In the genomic region with DNA sequence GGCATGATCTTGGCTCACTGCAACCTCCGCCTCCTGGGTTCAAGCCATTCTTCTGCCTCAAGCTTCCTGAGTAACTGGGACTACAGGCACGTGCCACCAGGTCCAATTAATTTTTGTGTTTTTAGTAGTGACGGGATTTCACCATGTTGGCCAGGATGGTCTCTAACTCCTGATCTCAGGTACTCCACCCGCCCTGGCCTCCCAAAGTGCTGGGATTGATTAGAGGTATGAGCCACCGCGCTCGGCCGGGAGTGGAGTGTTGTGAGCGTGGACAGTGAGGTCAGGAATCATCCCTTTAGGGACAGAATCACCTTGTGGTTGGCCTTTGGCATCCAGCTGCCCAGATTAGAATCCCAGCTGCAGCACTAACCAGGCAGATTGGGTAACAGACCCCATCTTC, we compare ENCODE assay signal across 22 cellular contexts. TPM values are rescaled to one million over a fixed set of nuclear protein-coding genes. Genes with fewer than 3 reads are reported as not detected.
DNase-seq lines count a peak whose midpoint lies in the region; ATAC-seq and TF ChIP-seq lines count a peak whose summit lies in the region.
"Had no signal": no experiment of that assay in that cellular context is flagged by ENCODE, and none has a peak within 500 bp of the region (broad histone marks: within the 10 kb centered on the region; RNA-seq: fewer than 3 reads in every experiment).

No MANE protein-coding gene starts in this region.

- H3K36me3 ChIP-seq in CD4-positive, CD25-positive, alpha-beta regulatory T cell (ENCODE audit: control insufficient read depth, insufficient read depth, low read length): peaks cover 4% of the 10 kb centered on the region
- peaks cover 7% of the 10 kb centered on the region; the same call in 1 of the 2 replicates for H3K36me3 ChIP-seq in GM23338 (ENCODE audit: insufficient read depth)
- peaks cover 0 to 48% (median 23%) of the 10 kb centered on the region in 6 donors for H3K36me3 ChIP-seq in spleen

- H4K20me1 ChIP-seq in GM23338 (replicated peaks; ENCODE audit: insufficient read depth): peaks cover 10% of the 10 kb centered on the region

- no peak overlapping the region for H2AFZ ChIP-seq in GM23338

- no peaks in the 10 kb centered on the region for H3K79me2 ChIP-seq in GM23338 (replicated peaks; ENCODE audit: insufficient read depth)

- H3K4me3 ChIP-seq in CD4-positive, CD25-positive, alpha-beta regulatory T cell (ENCODE audit: low read depth, low read length): no peak overlapping the region
- no peak overlapping the region for H3K4me3 ChIP-seq in GM23338
- no peak overlapping the region for H3K4me3 ChIP-seq in spleen
- H3K4me3 ChIP-seq: HAP-1, Peyer's patch had no signal

- peaks cover 4% of the 10 kb centered on the region for H3K36me3 Mint-ChIP-seq in CD4-positive, CD25-positive, alpha-beta regulatory T cell
- H3K36me3 Mint-ChIP-seq in GM23338 (ENCODE audit: low read depth) (peaks cover 28% of the 10 kb centered on the region), brain (peaks cover 36% of the 10 kb centered on the region), neural crest cell (ENCODE audit: low read depth) (peaks cover 6% of the 10 kb centered on the region)
- H3K36me3 Mint-ChIP-seq in stimulated activated memory B cell treated with anti-CD40 and anti-IgM and Interleukin-4, amounts not matched to agents 10 μg/mL and 1 μg/mL and 100 μg/mL, for 72 hours: peaks cover 23% of the 10 kb centered on the region
- H3K36me3 Mint-ChIP-seq: IgD-negative memory B cell had no signal

- no peak for DNase-seq in CD4-positive, CD25-positive, alpha-beta regulatory T cell
- DNase-seq in GM23338 (ENCODE audit: low spot score) (no peak), neural crest cell (ENCODE audit: low read depth, low spot score) (no peak), spleen (no peak), NCI-H345 treated with DMSO at 0.1 percent for 48 hours (lab: John Stamatoyannopoulos, UW; ENCODE audit: unreplicated experiment) (no peak), 8988T (no peak)
- DNase-seq: AML-193; GDM1; Karpas-422; NCI-H1417 treated with DMSO at 0.1 percent for 48 hours; NCI-H2029 treated with DMSO at 0.1 percent for 48 hours; NCI-H2171 treated with DMSO at 0.1 percent for 48 hours; NCI-H510A; NCI-H748 treated with DMSO at 0.1 percent for 48 hours; NK-92 treated with Interleukin-12 subunit alpha and Interleukin-12 subunit beta, amount 100 ng/mL, for 24 hours; Peyer's patch had no signal

- no peak for TF ChIP-seq POLR2A in spleen (IDR thresholded peaks at IDR 0.05)

- peaks cover 0 to 2% (median 0%) of the 10 kb centered on the region in 4 donors for H3K4me1 Mint-ChIP-seq in CD4-positive, CD25-positive, alpha-beta regulatory T cell
- H3K4me1 Mint-ChIP-seq in GM23338 (peaks cover 7% of the 10 kb centered on the region), brain (peaks cover 13% of the 10 kb centered on the region), neural crest cell (peaks cover under 1% of the 10 kb centered on the region)
- no peaks in the 10 kb centered on the region for H3K4me1 Mint-ChIP-seq in stimulated activated memory B cell treated with anti-CD40 and anti-IgM and Interleukin-4, amounts not matched to agents 10 μg/mL and 1 μg/mL and 100 μg/mL, for 72 hours
- H3K4me1 Mint-ChIP-seq: CD14-positive monocyte had no signal

- H3K4me3 Mint-ChIP-seq in CD4-positive, CD25-positive, alpha-beta regulatory T cell: no peak overlapping the region
- H3K4me3 Mint-ChIP-seq in GM23338 (no peak overlapping the region; the same call in 2 of the 3 replicates), brain (no peak overlapping the region), neural crest cell (peak overlapping the region; percentile 9)
- H3K4me3 Mint-ChIP-seq in stimulated activated memory B cell treated with anti-CD40 and anti-IgM and Interleukin-4, amounts not matched to agents 10 μg/mL and 1 μg/mL and 100 μg/mL, for 72 hours: no peak overlapping the region
- H3K4me3 Mint-ChIP-seq: CD14-positive monocyte, IgD-negative memory B cell had no signal

- intact Hi-C loops in spleen (cut with DNase I; ENCODE audit: low total_unique reads): no loop called here

- no peaks in the 10 kb centered on the region for H3K4me1 ChIP-seq in CD4-positive, CD25-positive, alpha-beta regulatory T cell (ENCODE audit: control insufficient read depth, insufficient read depth, low read length, poor library complexity, severe bottlenecking)
- H3K4me1 ChIP-seq in GM23338 (ENCODE audit: insufficient read depth) (peaks cover 5% of the 10 kb centered on the region; the same call in 1 of the 2 replicates), spleen (peaks cover 0 to 40% (median 9%) of the 10 kb centered on the region in 6 donors)
- H3K4me1 ChIP-seq: HAP-1 had no signal

- H3K27me3 ChIP-seq in CD4-positive, CD25-positive, alpha-beta regulatory T cell (ENCODE audit: control insufficient read depth, insufficient read depth, low read length): no peaks in the 10 kb centered on the region
- no peaks in the 10 kb centered on the region for H3K27me3 ChIP-seq in GM23338 (ENCODE audit: insufficient read depth)
- H3K27me3 ChIP-seq in spleen (replicated peaks in 1 of 7): no peaks in the 10 kb centered on the region
- H3K27me3 ChIP-seq: Peyer's patch had no signal

- no peak for ATAC-seq in CD4-positive, CD25-positive, alpha-beta regulatory T cell (ENCODE audit: low read depth in 2 of 2)
- no peak for ATAC-seq in GM23338
- no peak for ATAC-seq in stimulated activated memory B cell treated with anti-CD40 and anti-IgM and Interleukin-4, amounts not matched to agents 10 μg/mL and 1 μg/mL and 100 μg/mL, for 72 hours
- ATAC-seq: Right ventricle myocardium inferior had no signal

- H3K27ac Mint-ChIP-seq in CD4-positive, CD25-positive, alpha-beta regulatory T cell: peak overlapping the region in 2 of 3 donors; percentile 31 to 69
- H3K27ac Mint-ChIP-seq in GM23338 (no peak overlapping the region), brain (peak overlapping the region in 3 of 5 experiments; percentile 39 to 85 (median 51)), neural crest cell (ENCODE audit: unreplicated experiment) (no peak overlapping the region)
- H3K27ac Mint-ChIP-seq in stimulated activated memory B cell treated with anti-CD40 and anti-IgM and Interleukin-4, amounts not matched to agents 10 μg/mL and 1 μg/mL and 100 μg/mL, for 72 hours: no peak overlapping the region
- H3K27ac Mint-ChIP-seq: IgD-negative memory B cell had no signal

- TF ChIP-seq CTCF in GM23338 (conservative IDR thresholded peaks at IDR 0.05; ENCODE audit: low read depth in 2 of 2) (no peak), brain (conservative IDR thresholded peaks at IDR 0.05) (no peak), neural crest cell (conservative IDR thresholded peaks at IDR 0.05) (no peak), spleen (IDR thresholded peaks at IDR 0.05 in 8 of 11, conservative IDR thresholded peaks at IDR 0.05 in 3 of 11) (no peak)

- peaks cover 0 to 1% (median 0%) of the 10 kb centered on the region in 7 donors for H3K9me3 Mint-ChIP-seq in CD4-positive, CD25-positive, alpha-beta regulatory T cell
- H3K9me3 Mint-ChIP-seq in GM23338: no peaks in the 10 kb centered on the region; the same call in 2 of the 3 replicates
- H3K9me3 Mint-ChIP-seq in brain: no peaks in the 10 kb centered on the region
- no peaks in the 10 kb centered on the region for H3K9me3 Mint-ChIP-seq in neural crest cell
- H3K9me3 Mint-ChIP-seq in stimulated activated memory B cell treated with anti-CD40 and anti-IgM and Interleukin-4, amounts not matched to agents 10 μg/mL and 1 μg/mL and 100 μg/mL, for 72 hours: no peaks in the 10 kb centered on the region
- H3K9me3 Mint-ChIP-seq: IgD-negative memory B cell had no signal

- H3F3A ChIP-seq in GM23338 (replicated peaks; ENCODE audit: low read depth): peaks cover 31% of the 10 kb centered on the region

- H3K9me3 ChIP-seq in CD4-positive, CD25-positive, alpha-beta regulatory T cell (ENCODE audit: control insufficient read depth in 2 of 2, low read length in 2 of 2): no peaks in the 10 kb centered on the region
- no peaks in the 10 kb centered on the region for H3K9me3 ChIP-seq in spleen
- H3K9me3 ChIP-seq: HAP-1, Peyer's patch had no signal

- H3K27me3 Mint-ChIP-seq in CD4-positive, CD25-positive, alpha-beta regulatory T cell: no peaks in the 10 kb centered on the region
- H3K27me3 Mint-ChIP-seq in GM23338 (ENCODE audit: insufficient read depth, low read depth, poor library complexity): peaks cover 14% of the 10 kb centered on the region
- H3K27me3 Mint-ChIP-seq in brain: peaks cover 3% of the 10 kb centered on the region
- H3K27me3 Mint-ChIP-seq in neural crest cell (ENCODE audit: low read depth): peaks cover 2% of the 10 kb centered on the region
- no peaks in the 10 kb centered on the region for H3K27me3 Mint-ChIP-seq in stimulated activated memory B cell treated with anti-CD40 and anti-IgM and Interleukin-4, amounts not matched to agents 10 μg/mL and 1 μg/mL and 100 μg/mL, for 72 hours
- H3K27me3 Mint-ChIP-seq: IgD-negative memory B cell had no signal

- no peak overlapping the region for H3K27ac ChIP-seq in CD4-positive, CD25-positive, alpha-beta regulatory T cell (ENCODE audit: insufficient read depth, low read length, poor library complexity, severe bottlenecking)
- H3K27ac ChIP-seq in GM23338 (ENCODE audit: low read depth) (0 out of 2 replicates have a peak overlapping the region, but pooled peaks have one; percentile 39), spleen (peak overlapping the region in 2 of 8 donors; percentile 3 to 8)
- H3K27ac ChIP-seq: Peyer's patch had no signal

- WGBS in spleen, 5 donors: 92 to 96% (median 94%) methylated on average over 9 of the region's 9 CpGs

- no peaks in the 10 kb centered on the region for H3K9me2 ChIP-seq in GM23338 (ENCODE audit: insufficient read depth)

- H3K4me2 ChIP-seq in GM23338: no peak overlapping the region

RNA-seq across cellular contexts. Expression of a gene that starts 10.3 kb away (rescaled TPM):
- total RNA-seq in CD4-positive, CD25-positive, alpha-beta regulatory T cell: 4.6 TPM
- polyA plus RNA-seq in CD4-positive, CD25-positive, alpha-beta regulatory T cell: 10 to 100 TPM; 17.7 to 22.1 (median 19.8) TPM
- 6.1 and 9.3 TPM in 2 replicates for total RNA-seq in GM23338 (2014; rRNA removed; shearing (Covaris generic))
- polyA plus RNA-seq in GM23338 (2016; fragmentation: Nextera tagmentation; extraction: Ambion mirVana) (30.0 and 31.0 TPM in 2 replicates), brain (ENCODE audit: insufficient read depth, low read depth, low replicate concordance) (18.8 TPM), spleen (100 to 1,000 TPM in 1 of 3 donors, 10 to 100 TPM in 2; 66.5 to 106 (median 98.2) TPM)
- total RNA-seq in neural crest cell (1.2 and 2.3 TPM in 2 replicates), spleen (10 to 100 TPM; 30.9 to 57.6 (median 44.4) TPM)

RNA-seq across cellular contexts. Expression of a gene that starts 12.3 kb away (rescaled TPM):
- total RNA-seq in CD4-positive, CD25-positive, alpha-beta regulatory T cell: 47.4 TPM
- under 1 TPM in 3 of 4 donors, not detected in 1; 0.53 to 0.88 (median 0.75) TPM for polyA plus RNA-seq in CD4-positive, CD25-positive, alpha-beta regulatory T cell
- 47.0 and 53.7 TPM in 2 replicates for total RNA-seq in GM23338 (2014; rRNA removed; shearing (Covaris generic))
- 19.7 and 20.2 TPM in 2 replicates for polyA plus RNA-seq in GM23338 (2016; fragmentation: Nextera tagmentation; extraction: Ambion mirVana)
- polyA plus RNA-seq in brain (ENCODE audit: insufficient read depth, low read depth, low replicate concordance): 67.3 TPM
- 89.6 and 91.9 TPM in 2 replicates for total RNA-seq in neural crest cell
- 10 to 100 TPM; 21.9 to 66.2 (median 57.0) TPM for total RNA-seq in spleen
- 10 to 100 TPM in 1 of 3 donors, 1 to 10 TPM in 2; 7.5 to 21.3 (median 7.6) TPM for polyA plus RNA-seq in spleen

RNA-seq across cellular contexts. Expression of a gene that starts 36.0 kb away (rescaled TPM):
- total RNA-seq in CD4-positive, CD25-positive, alpha-beta regulatory T cell: 235 TPM
- 100 to 1,000 TPM in 1 of 4 donors, 10 to 100 TPM in 3; 76.4 to 104 (median 95.9) TPM for polyA plus RNA-seq in CD4-positive, CD25-positive, alpha-beta regulatory T cell
- total RNA-seq in GM23338 (2014; rRNA removed; shearing (Covaris generic)): 89.3 and 164 TPM in 2 replicates
- 57.4 and 72.4 TPM in 2 replicates for polyA plus RNA-seq in GM23338 (2016; fragmentation: Nextera tagmentation; extraction: Ambion mirVana)
- polyA plus RNA-seq in brain (ENCODE audit: insufficient read depth, low read depth, low replicate concordance): 80.8 TPM
- 70.0 and 76.0 TPM in 2 replicates for total RNA-seq in neural crest cell
- 100 to 1,000 TPM in 4 of 7 donors, 10 to 100 TPM in 3; 87.9 to 150 (median 127) TPM for total RNA-seq in spleen
- 100 to 1,000 TPM; 127 to 294 (median 276) TPM for polyA plus RNA-seq in spleen

RNA-seq across cellular contexts. Expression of a gene that starts 36.1 kb away (rescaled TPM):
- 13.6 TPM for total RNA-seq in CD4-positive, CD25-positive, alpha-beta regulatory T cell
- 10 to 100 TPM; 13.6 to 15.3 (median 15.1) TPM for polyA plus RNA-seq in CD4-positive, CD25-positive, alpha-beta regulatory T cell
- total RNA-seq in GM23338 (2014; rRNA removed; shearing (Covaris generic)): 30.6 and 61.3 TPM in 2 replicates
- polyA plus RNA-seq in GM23338 (2016; fragmentation: Nextera tagmentation; extraction: Ambion mirVana) (102 and 114 TPM in 2 replicates), brain (ENCODE audit: insufficient read depth, low read depth, low replicate concordance) (11.5 TPM), spleen (10 to 100 TPM; 26.5 to 36.7 (median 30.1) TPM)
- total RNA-seq in neural crest cell (92.4 and 99.5 TPM in 2 replicates), spleen (10 to 100 TPM in 6 of 7 donors, 1 to 10 TPM in 1; 7.8 to 26.6 (median 16.3) TPM)

RNA-seq across cellular contexts. Expression of a gene that starts 38.7 kb away (rescaled TPM):
- total RNA-seq in CD4-positive, CD25-positive, alpha-beta regulatory T cell: 50.2 TPM
- under 1 TPM; 0.05 to 0.18 (median 0.16) TPM for polyA plus RNA-seq in CD4-positive, CD25-positive, alpha-beta regulatory T cell
- total RNA-seq in GM23338 (2014; rRNA removed; shearing (Covaris generic)): 32.1 and 41.6 TPM in 2 replicates
- 8.6 and 10.3 TPM in 2 replicates for polyA plus RNA-seq in GM23338 (2016; fragmentation: Nextera tagmentation; extraction: Ambion mirVana)
- 28.1 TPM for polyA plus RNA-seq in brain (ENCODE audit: insufficient read depth, low read depth, low replicate concordance)
- total RNA-seq in neural crest cell: 51.7 and 53.7 TPM in 2 replicates
- total RNA-seq in spleen: 10 to 100 TPM; 18.8 to 44.3 (median 34.6) TPM
- polyA plus RNA-seq in spleen: 10 to 100 TPM in 1 of 3 donors, 1 to 10 TPM in 2; 3.7 to 21.4 (median 3.9) TPM

Comparison
In these comparisons a context has a peak if more than half of its experiments do, and no peak if none do; other contexts are left out.
1. H3K27ac Mint-ChIP-seq: peak in CD4-positive, CD25-positive, alpha-beta regulatory T cell (2 of 3) and brain (3 of 5); none in GM23338 (single experiment), neural crest cell (single experiment) and stimulated activated memory B cell treated with anti-CD40 and anti-IgM and Interleukin-4, amounts not matched to agents 10 μg/mL and 1 μg/mL and 100 μg/mL, for 72 hours (single experiment).